In genomic region chr6:83311231-83311630, GRCh38 we compare ENCODE assay signal across 17 cellular contexts.
A peak's percentile ranks its signal among the peaks of the same experiment; 100 is the strongest.
DNase-seq lines count a peak whose midpoint lies in the region; ATAC-seq and TF ChIP-seq lines count a peak whose summit lies in the region.
"Had no signal": no experiment of that assay in that cellular context is flagged by ENCODE, and none has a peak within 500 bp of the region (broad histone marks: within the 10 kb centered on the region; RNA-seq: fewer than 3 reads in every experiment).

No MANE protein-coding gene starts in this region.

- H3K9me3 Mint-ChIP-seq in stimulated activated memory B cell treated with anti-CD40 and anti-IgM and Interleukin-4, amounts not matched to agents 10 μg/mL and 1 μg/mL and 100 μg/mL, for 72 hours, result no peaks in the 10 kb centered on the region
- H3K9me3 Mint-ChIP-seq: CD4-positive, alpha-beta T cell; H9; IgD-negative memory B cell had no signal

- DNase-seq in A172 (ENCODE audit: low spot score) (peak; percentile 3), ELR (ENCODE audit: low read depth) (peak; percentile 15), amniotic epithelial cell (ENCODE audit: low read depth) (peak; percentile 74), fibroblast of villous mesenchyme (ENCODE audit: low read depth) (peak; percentile 11), Right ventricle myocardium superior (no peak), HT-29 (ENCODE audit: low spot score) (no peak)
- DNase-seq: CD4-positive, alpha-beta T cell; DMS79 treated with DMSO at 0.1 percent for 48 hours; H9; MV-4-11; NCI-H1436; NCI-H2081; NCI-H526 treated with DMSO at 0.1 percent for 48 hours; PC-3 had no signal

- H3K4me3 Mint-ChIP-seq in stimulated activated memory B cell treated with anti-CD40 and anti-IgM and Interleukin-4, amounts not matched to agents 10 μg/mL and 1 μg/mL and 100 μg/mL, for 72 hours, result no peak overlapping the region
- H3K4me3 Mint-ChIP-seq: CD4-positive, alpha-beta T cell; H9; IgD-negative memory B cell had no signal

- ATAC-seq in GM19023 (IDR thresholded peaks at IDR 0.05; ENCODE audit: unreplicated experiment), result no peak
- no peak for ATAC-seq in Right ventricle myocardium superior (ENCODE audit: poor library complexity)
- ATAC-seq in stimulated activated memory B cell treated with anti-CD40 and anti-IgM and Interleukin-4, amounts not matched to agents 10 μg/mL and 1 μg/mL and 100 μg/mL, for 72 hours, result no peak
- ATAC-seq: PC-3 had no signal

- no peaks in the 10 kb centered on the region for H3K27me3 Mint-ChIP-seq in stimulated activated memory B cell treated with anti-CD40 and anti-IgM and Interleukin-4, amounts not matched to agents 10 μg/mL and 1 μg/mL and 100 μg/mL, for 72 hours
- H3K27me3 Mint-ChIP-seq: IgD-negative memory B cell had no signal

- H3K36me3 Mint-ChIP-seq in stimulated activated memory B cell treated with anti-CD40 and anti-IgM and Interleukin-4, amounts not matched to agents 10 μg/mL and 1 μg/mL and 100 μg/mL, for 72 hours, result no peaks in the 10 kb centered on the region
- H3K36me3 Mint-ChIP-seq: IgD-negative memory B cell had no signal

- H3K27ac Mint-ChIP-seq in stimulated activated memory B cell treated with anti-CD40 and anti-IgM and Interleukin-4, amounts not matched to agents 10 μg/mL and 1 μg/mL and 100 μg/mL, for 72 hours, result no peak overlapping the region
- H3K27ac Mint-ChIP-seq: CD4-positive, alpha-beta T cell; H9; IgD-negative memory B cell had no signal

- no peak overlapping the region for H3K4me3 ChIP-seq in fibroblast of villous mesenchyme (ENCODE audit: low read depth, low read length)

- no peak for TF ChIP-seq CTCF in fibroblast of villous mesenchyme (IDR thresholded peaks at IDR 0.05; ENCODE audit: insufficient read depth, low read depth, low read length)

- H3K4me1 Mint-ChIP-seq in stimulated activated memory B cell treated with anti-CD40 and anti-IgM and Interleukin-4, amounts not matched to agents 10 μg/mL and 1 μg/mL and 100 μg/mL, for 72 hours, result no peaks in the 10 kb centered on the region

- intact Hi-C loops in Right ventricle myocardium superior (cut with DNase I), result no loop called here

Comparison
In these comparisons a context has a peak if more than half of its experiments do, and no peak if none do; other contexts are left out.
1. DNase-seq: peak in A172 (single experiment), ELR (single experiment), amniotic epithelial cell (single experiment) and fibroblast of villous mesenchyme (single experiment); none in Right ventricle myocardium superior (single experiment) and HT-29 (single experiment).